ENCODE assay signal across 8 cellular contexts in genomic region chr1:53739109-53739681, GRCh38. TPM values are rescaled to one million over a fixed set of nuclear protein-coding genes. Genes with fewer than 3 reads are reported as not detected.
DNase-seq lines count a peak whose midpoint lies in the region; ATAC-seq and TF ChIP-seq lines count a peak whose summit lies in the region.

TSS of gene GLIS1 (minus strand) at chr1:53739164. CDS start at chr1:53738064, 1,100 bp downstream.

- H3K4me3 Mint-ChIP-seq in activated CD8-positive, alpha-beta T cell treated with anti-CD3 and anti-CD28 coated beads, Interleukin-2, amount 10 ng/mL, durations not matched to agents 7 days and 5 days, result peak within 1 kb of the TSS; percentile 58
- peak within 1 kb of the TSS; percentile 79 for H3K4me3 Mint-ChIP-seq in endothelial cell (ENCODE audit: unreplicated experiment)

- no peak for TF ChIP-seq CTCF in endothelial cell (IDR thresholded peaks at IDR 0.05; ENCODE audit: unreplicated experiment)

- H3K27ac Mint-ChIP-seq in activated CD8-positive, alpha-beta T cell treated with anti-CD3 and anti-CD28 coated beads, Interleukin-2, amount 10 ng/mL, durations not matched to agents 7 days and 5 days, result no peak within 1 kb of the TSS
- no peak within 1 kb of the TSS for H3K27ac Mint-ChIP-seq in endothelial cell (ENCODE audit: unreplicated experiment)

- peaks cover 6% of the 10 kb centered on the region for H3K9me3 Mint-ChIP-seq in activated CD8-positive, alpha-beta T cell treated with anti-CD3 and anti-CD28 coated beads, Interleukin-2, amount 10 ng/mL, durations not matched to agents 7 days and 5 days (ENCODE audit: insufficient read depth)
- H3K9me3 Mint-ChIP-seq in endothelial cell (ENCODE audit: unreplicated experiment), result no peaks in the 10 kb centered on the region

- CTCF ChIA-PET in activated CD8-positive, alpha-beta T cell treated with anti-CD3 and anti-CD28 coated beads, Interleukin-2, amount 10 ng/mL, durations not matched to agents 7 days and 5 days (lab: Charles Lee), result no interaction called here

- H3K4me1 Mint-ChIP-seq in activated CD8-positive, alpha-beta T cell treated with anti-CD3 and anti-CD28 coated beads, Interleukin-2, amount 10 ng/mL, durations not matched to agents 7 days and 5 days (ENCODE audit: low read depth), result peaks cover 7% of the 10 kb centered on the region
- H3K4me1 Mint-ChIP-seq in endothelial cell (ENCODE audit: unreplicated experiment), result no peaks in the 10 kb centered on the region

- POLR2A ChIA-PET in activated CD8-positive, alpha-beta T cell treated with anti-CD3 and anti-CD28 coated beads, Interleukin-2, amount 10 ng/mL, durations not matched to agents 7 days and 5 days (lab: Charles Lee), result no interaction called here

- DNase-seq in Ammon's horn (ENCODE audit: low spot score) (peak; percentile 74), NCI-H2196 (lab: John Stamatoyannopoulos, UW; ENCODE audit: unreplicated experiment) (peak; percentile 89), endothelial cell (ENCODE audit: low spot score) (peak; percentile 91), mesenteric fat pad (ENCODE audit: low spot score) (peak; percentile 93)
- DNase-seq in activated CD8-positive, alpha-beta T cell treated with anti-CD3 and anti-CD28 coated beads, Interleukin-2, amount 10 ng/mL, durations not matched to agents 7 days and 5 days, result peak; percentile 67
- peak; percentile 36 for DNase-seq in stimulated activated CD8-positive, alpha-beta memory T cell treated with anti-CD3 and anti-CD28 coated beads, Interleukin-12 subunit alpha, Interleukin-12 subunit beta, amount 100 ng/mL, for 4 hours (ENCODE audit: low read depth)

- H3K27me3 Mint-ChIP-seq in activated CD8-positive, alpha-beta T cell treated with anti-CD3 and anti-CD28 coated beads, Interleukin-2, amount 10 ng/mL, durations not matched to agents 7 days and 5 days (ENCODE audit: low read depth), result peaks cover 68% of the 10 kb centered on the region
- H3K27me3 Mint-ChIP-seq in endothelial cell (ENCODE audit: unreplicated experiment), result peaks cover 7% of the 10 kb centered on the region

- peaks cover 3% of the 10 kb centered on the region for H3K36me3 Mint-ChIP-seq in activated CD8-positive, alpha-beta T cell treated with anti-CD3 and anti-CD28 coated beads, Interleukin-2, amount 10 ng/mL, durations not matched to agents 7 days and 5 days (ENCODE audit: low read depth)
- no peaks in the 10 kb centered on the region for H3K36me3 Mint-ChIP-seq in endothelial cell (ENCODE audit: low read depth, unreplicated experiment)

- ATAC-seq in GM18909 (IDR thresholded peaks at IDR 0.05; ENCODE audit: poor library complexity, unreplicated experiment) (peak; percentile 93), HG03108 (IDR thresholded peaks at IDR 0.05; ENCODE audit: unreplicated experiment) (peak; percentile 95)
- peak; percentile 97 for ATAC-seq in activated CD8-positive, alpha-beta T cell treated with anti-CD3 and anti-CD28 coated beads, Interleukin-2, amount 10 ng/mL, durations not matched to agents 7 days and 5 days

RNA-seq across cellular contexts. Expression of gene GLIS1, which starts in this region (rescaled TPM):
- total RNA-seq in activated CD8-positive, alpha-beta T cell treated with anti-CD3 and anti-CD28 coated beads, Interleukin-2, amount 10 ng/mL, durations not matched to agents 7 days and 5 days, result not detected
- not detected for total RNA-seq in endothelial cell (ENCODE audit: unreplicated experiment)
- total RNA-seq in mesenteric fat pad, result 2.1 TPM

Comparison
In these comparisons a context has a peak if more than half of its experiments do, and no peak if none do; other contexts are left out.
1. Peak in every context shown above with its lines: DNase-seq and ATAC-seq.
2. Peak in DNase-seq and ATAC-seq in activated CD8-positive, alpha-beta T cell treated with anti-CD3 and anti-CD28 coated beads, Interleukin-2, amount 10 ng/mL, durations not matched to agents 7 days and 5 days; RNA of the gene not detected or under 1 TPM.
3. Peak in DNase-seq in endothelial cell; RNA of the gene not detected or under 1 TPM.
4. DNase-seq: peak in every context shown above with its lines; median percentile 93 in mesenteric fat pad; 91 in endothelial cell; 89 in NCI-H2196; 74 in Ammon's horn; 67 in activated CD8-positive, alpha-beta T cell treated with anti-CD3 and anti-CD28 coated beads, Interleukin-2, amount 10 ng/mL, durations not matched to agents 7 days and 5 days; 36 in stimulated activated CD8-positive, alpha-beta memory T cell treated with anti-CD3 and anti-CD28 coated beads, Interleukin-12 subunit alpha, Interleukin-12 subunit beta, amount 100 ng/mL, for 4 hours.